1 cellular context compared by ENCODE assay signal in the genomic region with DNA sequence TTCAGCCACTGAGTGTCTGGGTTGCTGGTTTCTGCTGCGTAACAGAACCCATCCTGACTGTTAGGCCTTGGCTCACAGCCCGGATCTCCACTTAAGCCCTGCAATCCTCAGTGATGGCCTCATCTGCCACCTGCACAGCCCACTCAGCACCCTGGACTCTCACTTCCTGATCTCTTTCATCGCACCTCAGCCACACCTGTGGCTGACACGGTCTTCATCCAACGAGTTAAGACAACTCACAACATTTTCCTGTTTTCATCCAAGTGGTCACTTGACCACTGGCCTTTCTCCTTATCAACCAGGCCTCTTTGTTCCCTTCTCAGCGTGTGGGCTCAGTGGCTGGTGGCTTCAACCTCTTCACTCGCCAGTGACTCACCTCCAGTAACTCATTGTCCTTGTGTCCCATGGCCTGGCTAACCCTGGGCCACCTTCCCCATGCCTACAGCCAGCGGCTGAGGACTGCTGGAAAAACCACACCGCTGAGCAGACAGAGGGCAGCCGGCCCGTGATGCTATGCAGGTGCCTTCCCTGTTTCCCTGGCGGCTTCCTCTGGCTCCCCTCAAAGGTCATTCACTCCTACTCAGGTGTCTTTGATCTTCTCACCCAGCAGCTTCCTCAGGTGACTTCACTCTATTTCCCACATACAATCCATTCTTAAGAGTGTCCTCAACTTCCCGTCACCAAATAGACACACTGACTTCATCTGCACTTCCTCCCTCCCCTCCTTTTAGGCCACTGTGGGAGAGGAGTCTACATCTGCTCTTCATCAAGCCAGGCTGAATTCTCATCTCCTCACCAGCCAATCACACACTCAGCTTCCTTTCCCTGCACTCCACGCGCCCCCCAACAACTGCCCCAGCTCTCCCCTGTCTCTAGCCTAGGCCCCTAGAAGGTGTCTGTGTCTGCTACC.
TF ChIP-seq lines count a peak whose summit lies in the region.

No MANE protein-coding gene starts in this region.

TF ChIP-seq in SK-N-SH, 30 proteins besides CTCF, POLR2A, EP300 and RAD21 (continued from another document):
- TF ChIP-seq POLR2AphosphoS5 (IDR thresholded peaks at IDR 0.05; ENCODE audit: low read depth, low read length), result no peak
TF ChIP-seq in SK-N-SH: peak in this region for 4.
